In the genomic region with DNA sequence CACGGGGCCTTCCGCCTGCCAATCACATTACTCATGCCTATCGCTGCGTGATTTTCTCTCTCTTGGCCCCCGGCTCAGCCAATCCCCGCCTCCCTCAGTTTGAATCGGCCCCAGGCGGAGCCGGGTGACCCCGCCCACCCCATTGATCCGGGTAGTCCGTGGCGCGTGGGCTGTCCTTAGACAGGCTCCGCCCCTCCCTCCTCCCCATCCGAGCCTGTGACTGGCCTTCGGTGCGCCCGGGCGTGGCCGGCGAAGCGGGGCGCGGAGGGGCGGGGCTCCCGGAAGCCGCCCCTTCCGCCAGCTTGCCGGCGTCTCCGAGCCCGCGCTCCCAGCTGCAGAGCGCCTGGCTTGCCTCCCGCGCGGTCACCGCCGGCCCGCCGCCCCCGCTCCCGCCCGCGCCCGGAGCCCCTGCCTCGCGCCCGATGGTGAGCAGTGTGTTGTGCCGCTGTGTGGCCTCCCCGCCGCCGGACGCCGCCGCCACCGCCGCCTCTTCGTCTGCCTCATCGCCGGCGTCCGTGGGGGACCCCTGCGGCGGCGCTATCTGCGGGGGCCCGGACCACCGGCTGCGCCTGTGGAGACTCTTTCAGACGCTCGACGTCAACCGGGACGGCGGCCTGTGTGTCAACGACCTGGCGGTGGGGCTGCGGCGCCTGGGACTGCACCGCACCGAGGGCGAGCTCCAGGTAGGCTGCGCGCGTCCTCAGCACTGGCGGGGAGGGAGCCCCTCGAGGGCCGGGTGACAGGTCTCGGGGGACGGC, we compare ENCODE assay signal across 8 cellular contexts. TPM values are rescaled to one million over a fixed set of nuclear protein-coding genes. Genes with fewer than 3 reads are reported as not detected.
DNase-seq lines count a peak whose midpoint lies in the region; ATAC-seq and TF ChIP-seq lines count a peak whose summit lies in the region.

Gene SLC25A25, plus strand, starts transcription at position 335 of the 758 bp plus-strand sequence. Its CDS starts 88 bp downstream, at position 423.

- H3K4me1 ChIP-seq in thymus (ENCODE audit: control insufficient read depth, insufficient read depth, low read length) = peaks cover 51% of the 10 kb centered on the region

- H3K4me1 Mint-ChIP-seq in activated naive CD8-positive, alpha-beta T cell (ENCODE audit: low read depth) = peaks cover 59% of the 10 kb centered on the region
- H3K4me1 Mint-ChIP-seq in glutamatergic neuron (ENCODE audit: low read depth, unreplicated experiment) (peaks cover 18% of the 10 kb centered on the region), osteocyte (ENCODE audit: unreplicated experiment) (peaks cover 41% of the 10 kb centered on the region)

- CTCF ChIA-PET in GM10248 (lab: Yijun Ruan, JAX) = interaction anchor here (0.6 to 4.5 kb wide), 10 partner anchors 11 to 125 kb away, joined by 3 to 33 read pairs (median 5); no protein-coding TSS in a partner anchor

- H3K27ac ChIP-seq in thymus (ENCODE audit: low read depth) = peak within 1 kb of the TSS; percentile 98

- DNase-seq in GM10248 (ENCODE audit: extremely low spot score) (peak; percentile 98), NCI-H1105 (lab: John Stamatoyannopoulos, UW) (peak; percentile 98), SKM-1 treated with dmso at 0.1 percent for 144 hours (lab: John Stamatoyannopoulos, UW; ENCODE audit: unreplicated experiment) (peak; percentile 98), glutamatergic neuron (peak; percentile 100), osteocyte (ENCODE audit: extremely low spot score, unreplicated experiment) (peak; percentile 100)

- no peaks in the 10 kb centered on the region for H3K27me3 Mint-ChIP-seq in activated naive CD8-positive, alpha-beta T cell
- H3K27me3 Mint-ChIP-seq in glutamatergic neuron (ENCODE audit: unreplicated experiment) (peaks cover 2% of the 10 kb centered on the region), osteocyte (ENCODE audit: unreplicated experiment) (no peaks in the 10 kb centered on the region)

- no peaks in the 10 kb centered on the region for H3K9me3 Mint-ChIP-seq in activated naive CD8-positive, alpha-beta T cell (ENCODE audit: low read depth)
- H3K9me3 Mint-ChIP-seq in glutamatergic neuron (ENCODE audit: unreplicated experiment) (peaks cover 11% of the 10 kb centered on the region), osteocyte (ENCODE audit: unreplicated experiment) (no peaks in the 10 kb centered on the region)

- H3K36me3 ChIP-seq in thymus (ENCODE audit: control insufficient read depth, insufficient read depth) = peaks cover 7% of the 10 kb centered on the region

- ATAC-seq in HG02623 (IDR thresholded peaks at IDR 0.05; ENCODE audit: unreplicated experiment) = peak; percentile 62

- peaks cover 5% of the 10 kb centered on the region for H3K36me3 Mint-ChIP-seq in activated naive CD8-positive, alpha-beta T cell
- H3K36me3 Mint-ChIP-seq in glutamatergic neuron (ENCODE audit: unreplicated experiment) (no peaks in the 10 kb centered on the region), osteocyte (ENCODE audit: unreplicated experiment) (peaks cover under 1% of the 10 kb centered on the region)

- H3K27ac Mint-ChIP-seq in activated naive CD8-positive, alpha-beta T cell = peak within 1 kb of the TSS; percentile 88
- peak within 1 kb of the TSS; percentile 86 for H3K27ac Mint-ChIP-seq in glutamatergic neuron (ENCODE audit: unreplicated experiment)
- peak within 1 kb of the TSS; percentile 93 for H3K27ac Mint-ChIP-seq in osteocyte (ENCODE audit: unreplicated experiment)

- peak within 1 kb of the TSS; percentile 77 for H3K4me3 ChIP-seq in thymus (ENCODE audit: low read length)

- peak within 1 kb of the TSS; percentile 94 for H3K4me3 Mint-ChIP-seq in activated naive CD8-positive, alpha-beta T cell
- H3K4me3 Mint-ChIP-seq in glutamatergic neuron (ENCODE audit: unreplicated experiment) (peak within 1 kb of the TSS; percentile 93), osteocyte (ENCODE audit: unreplicated experiment) (peak within 1 kb of the TSS; percentile 84)

- H3K9me3 ChIP-seq in thymus (ENCODE audit: control insufficient read depth) = no peaks in the 10 kb centered on the region

- H3K27me3 ChIP-seq in thymus (ENCODE audit: control insufficient read depth, insufficient read depth) = no peaks in the 10 kb centered on the region

- under 1% methylated on average over 92 of the region's 92 CpGs for WGBS in thymus

- no peak for TF ChIP-seq CTCF in GM10248 (IDR thresholded peaks at IDR 0.05; ENCODE audit: control extremely low read depth, extremely low read depth, low read depth, missing control alignments)
- TF ChIP-seq CTCF in glutamatergic neuron (IDR thresholded peaks at IDR 0.05; ENCODE audit: partially characterized antibody, unreplicated experiment) = no peak
- TF ChIP-seq CTCF in osteocyte (IDR thresholded peaks at IDR 0.05) = no peak

- POLR2A ChIA-PET in GM10248 (lab: Yijun Ruan, JAX) = interaction anchor here (0.6 to 1.4 kb wide), 4 partner anchors 60 to 118 kb away, joined by 3 to 6 read pairs (median 4); no protein-coding TSS in a partner anchor

RNA-seq across cellular contexts. Expression of gene SLC25A25, which starts in this region (rescaled TPM):
- total RNA-seq in glutamatergic neuron (ENCODE audit: unreplicated experiment) = 33.0 TPM
- 15.6 and 18.0 TPM in 2 replicates for total RNA-seq in osteocyte
- polyA plus RNA-seq in thymus = 12.3 TPM

Comparison
In these comparisons a context has a peak if more than half of its experiments do, and no peak if none do; other contexts are left out.
1. Peak in every context shown above with its lines: DNase-seq, ATAC-seq, H3K4me3 ChIP-seq and H3K27ac ChIP-seq.